ENCODE assay signal across 17 cellular contexts in genomic region chr12:269216-269615, GRCh38. TPM values are rescaled to one million over a fixed set of nuclear protein-coding genes. Genes with fewer than 3 reads are reported as not detected.
DNase-seq lines count a peak whose midpoint lies in the region; TF ChIP-seq lines count a peak whose summit lies in the region.
"Had no signal": no experiment of that assay in that cellular context is flagged by ENCODE, and none has a peak within 500 bp of the region (broad histone marks: within the 10 kb centered on the region; RNA-seq: fewer than 3 reads in every experiment).

No MANE protein-coding gene starts in this region.

- no peaks in the 10 kb centered on the region for H3K9me3 Mint-ChIP-seq in chondrocyte (ENCODE audit: low read depth)
- H3K9me3 Mint-ChIP-seq: CD8-positive, alpha-beta memory T cell; stimulated activated naive B cell treated with anti-CD40 and anti-IgM and Interleukin-4, amounts not matched to agents 10 μg/mL and 1 μg/mL and 100 μg/mL, for 72 hours had no signal

- H3K36me3 Mint-ChIP-seq in chondrocyte (ENCODE audit: low read depth) = no peaks in the 10 kb centered on the region

- DNase-seq in Ammon's horn (ENCODE audit: low spot score) (peak; percentile 25), NCI-H1092 (lab: John Stamatoyannopoulos, UW) (peak; percentile 20), chondrocyte (ENCODE audit: low spot score) (no peak), posterior cingulate gyrus (peak in 6 of 10 donors; percentile 22 to 93 (median 59)), HPDE6-E6E7 (ENCODE audit: extremely low spot score) (no peak)
- no peak for DNase-seq in activated CD8-positive, alpha-beta memory T cell treated with anti-CD3 and anti-CD28 coated beads, Interleukin-2, amount 50 U/mL, for 4 hours
- no peak for DNase-seq in activated CD8-positive, alpha-beta memory T cell treated with anti-CD3 and anti-CD28 coated beads, Interleukin-2, amount 50 U/mL, for 48 hours
- DNase-seq: activated CD8-positive, alpha-beta memory T cell treated with anti-CD3 and anti-CD28 coated beads for 24 hours; CD8-positive, alpha-beta memory T cell; DND-41; kidney glomerular epithelial cell; NCI-H2171; NCI-H82; PC-9; stimulated activated naive B cell treated with anti-CD40 and anti-IgM and Interleukin-4, amounts not matched to agents 10 μg/mL and 1 μg/mL and 100 μg/mL, for 72 hours; T-helper 9 cell; upper lobe of left lung had no signal

- H3K27ac Mint-ChIP-seq in chondrocyte (ENCODE audit: unreplicated experiment) = peak overlapping the region; percentile 1
- H3K27ac Mint-ChIP-seq: stimulated activated naive B cell treated with anti-CD40 and anti-IgM and Interleukin-4, amounts not matched to agents 10 μg/mL and 1 μg/mL and 100 μg/mL, for 72 hours had no signal

- H3K4me3 Mint-ChIP-seq in chondrocyte (ENCODE audit: unreplicated experiment) = no peak overlapping the region
- H3K4me3 Mint-ChIP-seq: CD8-positive, alpha-beta memory T cell; stimulated activated naive B cell treated with anti-CD40 and anti-IgM and Interleukin-4, amounts not matched to agents 10 μg/mL and 1 μg/mL and 100 μg/mL, for 72 hours had no signal

- peaks cover 35% of the 10 kb centered on the region for H3K4me1 Mint-ChIP-seq in chondrocyte (ENCODE audit: low read depth)
- H3K4me1 Mint-ChIP-seq: stimulated activated naive B cell treated with anti-CD40 and anti-IgM and Interleukin-4, amounts not matched to agents 10 μg/mL and 1 μg/mL and 100 μg/mL, for 72 hours had no signal

- H3K27me3 Mint-ChIP-seq in chondrocyte (ENCODE audit: low read depth) = no peaks in the 10 kb centered on the region
- H3K27me3 Mint-ChIP-seq: CD8-positive, alpha-beta memory T cell; stimulated activated naive B cell treated with anti-CD40 and anti-IgM and Interleukin-4, amounts not matched to agents 10 μg/mL and 1 μg/mL and 100 μg/mL, for 72 hours had no signal

- TF ChIP-seq CTCF in chondrocyte (IDR thresholded peaks at IDR 0.05) = no peak

- intact Hi-C loops in posterior cingulate gyrus (cut with DNase I) = no loop called here

RNA-seq across cellular contexts. Expression of gene SLC6A13, which starts 6.6 kb away (rescaled TPM):
- 0.37 to 0.59 TPM in 2 of 3 replicates, not detected in the other for total RNA-seq in chondrocyte
- total RNA-seq: PC-9 had no signal

RNA-seq across cellular contexts. Expression of gene SLC6A12, which starts 55.3 kb away (rescaled TPM):
- total RNA-seq in chondrocyte = 0.42 TPM in 1 of 3 replicates, not detected in the others
- total RNA-seq: PC-9 had no signal

Comparison
In these comparisons a context has a peak if more than half of its experiments do, and no peak if none do; other contexts are left out.
1. DNase-seq: peak in Ammon's horn (single experiment), NCI-H1092 (single experiment) and posterior cingulate gyrus (6 of 10); none in chondrocyte (single experiment), activated CD8-positive, alpha-beta memory T cell treated with anti-CD3 and anti-CD28 coated beads, Interleukin-2, amount 50 U/mL, for 4 hours (single experiment), HPDE6-E6E7 (single experiment) and activated CD8-positive, alpha-beta memory T cell treated with anti-CD3 and anti-CD28 coated beads, Interleukin-2, amount 50 U/mL, for 48 hours (single experiment).